ENCODE assay signal across 1 cellular context in the genomic region with DNA sequence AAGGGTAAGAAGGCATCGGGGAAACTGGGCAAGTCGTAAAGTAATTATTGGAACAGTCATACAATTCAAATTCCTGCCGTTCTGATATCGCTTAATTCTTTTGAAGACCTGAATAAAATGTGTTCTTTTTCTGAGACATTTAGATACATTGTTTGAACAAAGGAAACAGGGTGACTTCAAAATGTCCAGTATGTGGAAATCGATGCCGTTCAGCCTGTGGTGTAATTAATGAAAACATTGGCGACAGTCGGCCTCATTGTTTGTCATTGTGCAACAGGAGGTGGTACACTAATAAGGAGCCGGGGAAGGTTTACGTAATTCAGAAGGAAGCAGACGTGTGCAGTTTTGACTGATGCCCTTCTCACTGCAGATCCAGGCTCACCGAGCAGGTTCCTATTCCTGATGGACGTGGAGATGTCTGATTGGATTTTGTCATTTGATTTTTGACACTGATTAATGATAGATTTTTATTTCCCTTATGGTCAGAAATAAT.
TF ChIP-seq lines count a peak whose summit lies in the region.

No MANE protein-coding gene starts in this region.

TF ChIP-seq in HepG2, 621 proteins besides CTCF, POLR2A, EP300 and RAD21 (continued from another document and continues in another):
- TF ChIP-seq, protein P1, sequence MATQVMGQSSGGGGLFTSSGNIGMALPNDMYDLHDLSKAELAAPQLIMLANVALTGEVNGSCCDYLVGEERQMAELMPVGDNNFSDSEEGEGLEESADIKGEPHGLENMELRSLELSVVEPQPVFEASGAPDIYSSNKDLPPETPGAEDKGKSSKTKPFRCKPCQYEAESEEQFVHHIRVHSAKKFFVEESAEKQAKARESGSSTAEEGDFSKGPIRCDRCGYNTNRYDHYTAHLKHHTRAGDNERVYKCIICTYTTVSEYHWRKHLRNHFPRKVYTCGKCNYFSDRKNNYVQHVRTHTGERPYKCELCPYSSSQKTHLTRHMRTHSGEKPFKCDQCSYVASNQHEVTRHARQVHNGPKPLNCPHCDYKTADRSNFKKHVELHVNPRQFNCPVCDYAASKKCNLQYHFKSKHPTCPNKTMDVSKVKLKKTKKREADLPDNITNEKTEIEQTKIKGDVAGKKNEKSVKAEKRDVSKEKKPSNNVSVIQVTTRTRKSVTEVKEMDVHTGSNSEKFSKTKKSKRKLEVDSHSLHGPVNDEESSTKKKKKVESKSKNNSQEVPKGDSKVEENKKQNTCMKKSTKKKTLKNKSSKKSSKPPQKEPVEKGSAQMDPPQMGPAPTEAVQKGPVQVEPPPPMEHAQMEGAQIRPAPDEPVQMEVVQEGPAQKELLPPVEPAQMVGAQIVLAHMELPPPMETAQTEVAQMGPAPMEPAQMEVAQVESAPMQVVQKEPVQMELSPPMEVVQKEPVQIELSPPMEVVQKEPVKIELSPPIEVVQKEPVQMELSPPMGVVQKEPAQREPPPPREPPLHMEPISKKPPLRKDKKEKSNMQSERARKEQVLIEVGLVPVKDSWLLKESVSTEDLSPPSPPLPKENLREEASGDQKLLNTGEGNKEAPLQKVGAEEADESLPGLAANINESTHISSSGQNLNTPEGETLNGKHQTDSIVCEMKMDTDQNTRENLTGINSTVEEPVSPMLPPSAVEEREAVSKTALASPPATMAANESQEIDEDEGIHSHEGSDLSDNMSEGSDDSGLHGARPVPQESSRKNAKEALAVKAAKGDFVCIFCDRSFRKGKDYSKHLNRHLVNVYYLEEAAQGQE (IDR thresholded peaks at IDR 0.05; ENCODE audit: borderline replicate concordance in 1 of 2, low read depth in 1 of 2, low read length in 2 of 2), result peak in 1 of 2 experiments; percentile 60; a peak in 1 of 4 replicates
- TF ChIP-seq, protein P2, sequence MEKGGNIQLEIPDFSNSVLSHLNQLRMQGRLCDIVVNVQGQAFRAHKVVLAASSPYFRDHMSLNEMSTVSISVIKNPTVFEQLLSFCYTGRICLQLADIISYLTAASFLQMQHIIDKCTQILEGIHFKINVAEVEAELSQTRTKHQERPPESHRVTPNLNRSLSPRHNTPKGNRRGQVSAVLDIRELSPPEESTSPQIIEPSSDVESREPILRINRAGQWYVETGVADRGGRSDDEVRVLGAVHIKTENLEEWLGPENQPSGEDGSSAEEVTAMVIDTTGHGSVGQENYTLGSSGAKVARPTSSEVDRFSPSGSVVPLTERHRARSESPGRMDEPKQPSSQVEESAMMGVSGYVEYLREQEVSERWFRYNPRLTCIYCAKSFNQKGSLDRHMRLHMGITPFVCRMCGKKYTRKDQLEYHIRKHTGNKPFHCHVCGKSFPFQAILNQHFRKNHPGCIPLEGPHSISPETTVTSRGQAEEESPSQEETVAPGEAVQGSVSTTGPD (CRISPR knock-in tag; IDR thresholded peaks at IDR 0.05), result 0 out of 2 replicates have a peak, but pooled peaks have one; percentile 57
- TF ChIP-seq CREM (IDR thresholded peaks at IDR 0.05) (peak; percentile 93), CREM (CRISPR knock-in tag; IDR thresholded peaks at IDR 0.05) (no peak), CBX5 (CRISPR knock-in tag; IDR thresholded peaks at IDR 0.05; ENCODE audit: borderline replicate concordance) (peak; percentile 81; the same call in 1 of the 2 replicates), SP140L (CRISPR knock-in tag; IDR thresholded peaks at IDR 0.05; ENCODE audit: borderline replicate concordance) (no peak), MED8 (CRISPR knock-in tag; IDR thresholded peaks at IDR 0.05; ENCODE audit: insufficient replicate concordance) (peak; percentile 89), YEATS2 (CRISPR knock-in tag; IDR thresholded peaks at IDR 0.05; ENCODE audit: borderline replicate concordance) (peak; percentile 61; the same call in 1 of the 2 replicates), BRCA1 (CRISPR knock-in tag; IDR thresholded peaks at IDR 0.05) (0 out of 2 replicates have a peak, but pooled peaks have one; percentile 42), WIZ (CRISPR knock-in tag; IDR thresholded peaks at IDR 0.05) (no peak), MAFF (IDR thresholded peaks at IDR 0.05; ENCODE audit: low read depth, low read length) (peak; percentile 73), NCOA2 (CRISPR knock-in tag; IDR thresholded peaks at IDR 0.05) (peak; percentile 96), LCORL (IDR thresholded peaks at IDR 0.05) (no peak), LCORL (CRISPR knock-in tag; IDR thresholded peaks at IDR 0.05) (0 out of 2 replicates have a peak, but pooled peaks have one; percentile 41), CC2D1A (CRISPR knock-in tag; IDR thresholded peaks at IDR 0.05) (no peak), DNMT3B (CRISPR knock-in tag; conservative IDR thresholded peaks at IDR 0.05) (no peak; the same call in 1 of the 2 replicates), FOXJ3 (CRISPR knock-in tag; IDR thresholded peaks at IDR 0.05; ENCODE audit: borderline replicate concordance) (peak; percentile 98), GTF2F1 (IDR thresholded peaks at IDR 0.05; ENCODE audit: low read length) (no peak), ZNF660 (CRISPR knock-in tag; IDR thresholded peaks at IDR 0.05; ENCODE audit: borderline replicate concordance, low read depth) (no peak), GLI4 (CRISPR knock-in tag; IDR thresholded peaks at IDR 0.05; ENCODE audit: borderline replicate concordance) (no peak), SKI (IDR thresholded peaks at IDR 0.05; ENCODE audit: partially characterized antibody) (peak; percentile 84), TEAD2 (CRISPR knock-in tag; IDR thresholded peaks at IDR 0.05) (no peak), KDM1A (CRISPR knock-in tag; IDR thresholded peaks at IDR 0.05) (peak; percentile 78; the same call in 1 of the 2 replicates), YEATS4 (CRISPR knock-in tag; IDR thresholded peaks at IDR 0.05; ENCODE audit: borderline replicate concordance) (peak; percentile 81), MYC (CRISPR knock-in tag; IDR thresholded peaks at IDR 0.05; ENCODE audit: borderline replicate concordance) (0 out of 2 replicates have a peak, but pooled peaks have one; percentile 34), CBFB (CRISPR knock-in tag; IDR thresholded peaks at IDR 0.05) (peak; percentile 88), SALL1 (CRISPR knock-in tag; IDR thresholded peaks at IDR 0.05) (peak; percentile 96), SATB2 (CRISPR knock-in tag; IDR thresholded peaks at IDR 0.05) (peak; percentile 98), SP5 (CRISPR knock-in tag; IDR thresholded peaks at IDR 0.05; ENCODE audit: borderline replicate concordance, low read depth) (peak; percentile 90; the same call in 1 of the 2 replicates), BORCS8-MEF2B (CRISPR knock-in tag; IDR thresholded peaks at IDR 0.05) (peak; percentile 63; the same call in 1 of the 2 replicates), FOXA3 (CRISPR knock-in tag; IDR thresholded peaks at IDR 0.05) (peak; percentile 96), ZNF572 (CRISPR knock-in tag; IDR thresholded peaks at IDR 0.05) (no peak), SP1 (IDR thresholded peaks at IDR 0.05) (no peak), SP1 (CRISPR knock-in tag; IDR thresholded peaks at IDR 0.05) (no peak), TBX2 (CRISPR knock-in tag; IDR thresholded peaks at IDR 0.05; ENCODE audit: borderline replicate concordance) (peak; percentile 97), ZNF530 (CRISPR knock-in tag; IDR thresholded peaks at IDR 0.05; ENCODE audit: low read depth) (no peak), ZNF558 (CRISPR knock-in tag; IDR thresholded peaks at IDR 0.05; ENCODE audit: borderline replicate concordance) (no peak; the same call in 1 of the 2 replicates), MTA3 (CRISPR knock-in tag; IDR thresholded peaks at IDR 0.05) (no peak), ZC3H13 (CRISPR knock-in tag; IDR thresholded peaks at IDR 0.05) (0 out of 2 replicates have a peak, but pooled peaks have one; percentile 73), ONECUT2 (CRISPR knock-in tag; IDR thresholded peaks at IDR 0.05) (peak; percentile 98)
- TF ChIP-seq, protein P3, sequence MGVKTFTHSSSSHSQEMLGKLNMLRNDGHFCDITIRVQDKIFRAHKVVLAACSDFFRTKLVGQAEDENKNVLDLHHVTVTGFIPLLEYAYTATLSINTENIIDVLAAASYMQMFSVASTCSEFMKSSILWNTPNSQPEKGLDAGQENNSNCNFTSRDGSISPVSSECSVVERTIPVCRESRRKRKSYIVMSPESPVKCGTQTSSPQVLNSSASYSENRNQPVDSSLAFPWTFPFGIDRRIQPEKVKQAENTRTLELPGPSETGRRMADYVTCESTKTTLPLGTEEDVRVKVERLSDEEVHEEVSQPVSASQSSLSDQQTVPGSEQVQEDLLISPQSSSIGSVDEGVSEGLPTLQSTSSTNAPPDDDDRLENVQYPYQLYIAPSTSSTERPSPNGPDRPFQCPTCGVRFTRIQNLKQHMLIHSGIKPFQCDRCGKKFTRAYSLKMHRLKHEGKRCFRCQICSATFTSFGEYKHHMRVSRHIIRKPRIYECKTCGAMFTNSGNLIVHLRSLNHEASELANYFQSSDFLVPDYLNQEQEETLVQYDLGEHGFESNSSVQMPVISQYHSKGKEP (CRISPR knock-in tag; IDR thresholded peaks at IDR 0.05), result no peak
- TF ChIP-seq, protein P4, sequence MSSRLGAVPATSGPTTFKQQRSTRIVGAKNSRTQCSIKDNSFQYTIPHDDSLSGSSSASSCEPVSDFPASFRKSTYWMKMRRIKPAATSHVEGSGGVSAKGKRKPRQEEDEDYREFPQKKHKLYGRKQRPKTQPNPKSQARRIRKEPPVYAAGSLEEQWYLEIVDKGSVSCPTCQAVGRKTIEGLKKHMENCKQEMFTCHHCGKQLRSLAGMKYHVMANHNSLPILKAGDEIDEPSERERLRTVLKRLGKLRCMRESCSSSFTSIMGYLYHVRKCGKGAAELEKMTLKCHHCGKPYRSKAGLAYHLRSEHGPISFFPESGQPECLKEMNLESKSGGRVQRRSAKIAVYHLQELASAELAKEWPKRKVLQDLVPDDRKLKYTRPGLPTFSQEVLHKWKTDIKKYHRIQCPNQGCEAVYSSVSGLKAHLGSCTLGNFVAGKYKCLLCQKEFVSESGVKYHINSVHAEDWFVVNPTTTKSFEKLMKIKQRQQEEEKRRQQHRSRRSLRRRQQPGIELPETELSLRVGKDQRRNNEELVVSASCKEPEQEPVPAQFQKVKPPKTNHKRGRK (CRISPR knock-in tag; IDR thresholded peaks at IDR 0.05), result no peak
- TF ChIP-seq, protein P5, sequence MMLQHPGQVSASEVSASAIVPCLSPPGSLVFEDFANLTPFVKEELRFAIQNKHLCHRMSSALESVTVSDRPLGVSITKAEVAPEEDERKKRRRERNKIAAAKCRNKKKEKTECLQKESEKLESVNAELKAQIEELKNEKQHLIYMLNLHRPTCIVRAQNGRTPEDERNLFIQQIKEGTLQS (CRISPR knock-in tag; IDR thresholded peaks at IDR 0.05), result peak; percentile 78
- TF ChIP-seq, protein P6, sequence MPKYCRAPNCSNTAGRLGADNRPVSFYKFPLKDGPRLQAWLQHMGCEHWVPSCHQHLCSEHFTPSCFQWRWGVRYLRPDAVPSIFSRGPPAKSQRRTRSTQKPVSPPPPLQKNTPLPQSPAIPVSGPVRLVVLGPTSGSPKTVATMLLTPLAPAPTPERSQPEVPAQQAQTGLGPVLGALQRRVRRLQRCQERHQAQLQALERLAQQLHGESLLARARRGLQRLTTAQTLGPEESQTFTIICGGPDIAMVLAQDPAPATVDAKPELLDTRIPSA (CRISPR knock-in tag; IDR thresholded peaks at IDR 0.05; ENCODE audit: borderline replicate concordance), result no peak
- TF ChIP-seq, protein P7, sequence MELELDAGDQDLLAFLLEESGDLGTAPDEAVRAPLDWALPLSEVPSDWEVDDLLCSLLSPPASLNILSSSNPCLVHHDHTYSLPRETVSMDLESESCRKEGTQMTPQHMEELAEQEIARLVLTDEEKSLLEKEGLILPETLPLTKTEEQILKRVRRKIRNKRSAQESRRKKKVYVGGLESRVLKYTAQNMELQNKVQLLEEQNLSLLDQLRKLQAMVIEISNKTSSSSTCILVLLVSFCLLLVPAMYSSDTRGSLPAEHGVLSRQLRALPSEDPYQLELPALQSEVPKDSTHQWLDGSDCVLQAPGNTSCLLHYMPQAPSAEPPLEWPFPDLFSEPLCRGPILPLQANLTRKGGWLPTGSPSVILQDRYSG (CRISPR knock-in tag; IDR thresholded peaks at IDR 0.05), result no peak
- TF ChIP-seq, protein P8, sequence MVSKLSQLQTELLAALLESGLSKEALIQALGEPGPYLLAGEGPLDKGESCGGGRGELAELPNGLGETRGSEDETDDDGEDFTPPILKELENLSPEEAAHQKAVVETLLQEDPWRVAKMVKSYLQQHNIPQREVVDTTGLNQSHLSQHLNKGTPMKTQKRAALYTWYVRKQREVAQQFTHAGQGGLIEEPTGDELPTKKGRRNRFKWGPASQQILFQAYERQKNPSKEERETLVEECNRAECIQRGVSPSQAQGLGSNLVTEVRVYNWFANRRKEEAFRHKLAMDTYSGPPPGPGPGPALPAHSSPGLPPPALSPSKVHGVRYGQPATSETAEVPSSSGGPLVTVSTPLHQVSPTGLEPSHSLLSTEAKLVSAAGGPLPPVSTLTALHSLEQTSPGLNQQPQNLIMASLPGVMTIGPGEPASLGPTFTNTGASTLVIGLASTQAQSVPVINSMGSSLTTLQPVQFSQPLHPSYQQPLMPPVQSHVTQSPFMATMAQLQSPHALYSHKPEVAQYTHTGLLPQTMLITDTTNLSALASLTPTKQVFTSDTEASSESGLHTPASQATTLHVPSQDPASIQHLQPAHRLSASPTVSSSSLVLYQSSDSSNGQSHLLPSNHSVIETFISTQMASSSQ (IDR thresholded peaks at IDR 0.05; ENCODE audit: low read depth), result peak; percentile 70
- TF ChIP-seq, protein P8 (CRISPR knock-in tag; IDR thresholded peaks at IDR 0.05; ENCODE audit: borderline replicate concordance), result peak; percentile 58; the same call in 1 of the 2 replicates
- TF ChIP-seq, protein P9, sequence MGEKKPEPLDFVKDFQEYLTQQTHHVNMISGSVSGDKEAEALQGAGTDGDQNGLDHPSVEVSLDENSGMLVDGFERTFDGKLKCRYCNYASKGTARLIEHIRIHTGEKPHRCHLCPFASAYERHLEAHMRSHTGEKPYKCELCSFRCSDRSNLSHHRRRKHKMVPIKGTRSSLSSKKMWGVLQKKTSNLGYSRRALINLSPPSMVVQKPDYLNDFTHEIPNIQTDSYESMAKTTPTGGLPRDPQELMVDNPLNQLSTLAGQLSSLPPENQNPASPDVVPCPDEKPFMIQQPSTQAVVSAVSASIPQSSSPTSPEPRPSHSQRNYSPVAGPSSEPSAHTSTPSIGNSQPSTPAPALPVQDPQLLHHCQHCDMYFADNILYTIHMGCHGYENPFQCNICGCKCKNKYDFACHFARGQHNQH (CRISPR knock-in tag; IDR thresholded peaks at IDR 0.05), result peak; percentile 100
